8 cellular contexts compared by ENCODE assay signal in the genomic region with DNA sequence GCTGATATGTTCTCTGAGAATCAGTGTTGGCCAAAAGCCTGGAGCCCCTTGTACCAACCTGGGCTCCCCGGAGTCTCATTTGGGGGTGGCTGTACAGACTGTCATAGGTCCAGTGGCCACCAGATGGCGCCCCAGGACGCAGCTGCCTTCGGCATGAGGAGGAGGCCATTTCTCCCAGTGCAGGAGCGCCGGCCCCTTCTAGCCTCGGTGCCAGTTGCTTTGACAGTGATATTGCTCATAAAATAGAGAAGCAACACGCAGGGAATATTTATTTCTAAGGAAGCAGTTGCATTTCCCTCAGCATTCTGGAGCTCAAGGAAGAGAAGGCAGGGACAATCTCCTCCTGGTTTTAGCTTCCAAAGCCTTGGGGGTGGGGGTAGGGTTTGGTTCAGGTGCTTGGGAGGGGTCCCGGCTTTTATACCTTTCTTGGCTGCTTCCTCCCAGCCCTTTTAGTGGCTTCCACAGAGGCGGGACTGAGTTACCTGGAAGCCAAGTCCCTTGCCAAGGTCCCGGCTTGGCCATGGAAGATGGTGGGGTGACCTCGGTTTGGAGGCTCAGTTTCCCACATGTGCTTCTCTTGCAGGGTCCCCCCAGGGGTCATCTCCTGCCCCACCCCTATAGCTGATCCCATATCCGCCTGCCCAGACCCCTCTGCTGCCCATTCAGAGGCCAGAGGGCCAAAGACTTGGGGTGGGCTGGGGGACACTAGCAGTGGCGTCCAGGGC.
DNase-seq lines count a peak whose midpoint lies in the region; ATAC-seq and TF ChIP-seq lines count a peak whose summit lies in the region.

No MANE protein-coding gene starts in this region.

- H3K27me3 Mint-ChIP-seq in activated CD4-positive, alpha-beta memory T cell treated with anti-CD3 and anti-CD28 coated beads for 36 hours: peaks cover 3% of the 10 kb centered on the region

- POLR2A ChIA-PET in AG04450 (lab: Yijun Ruan, JAX): interaction anchor here (0.7 kb wide), 1 partner anchor 184 kb away, joined by 4 read pairs; no protein-coding TSS in a partner anchor
- POLR2A ChIA-PET in activated CD4-positive, alpha-beta memory T cell treated with anti-CD3 and anti-CD28 coated beads for 36 hours (lab: Charles Lee): no interaction called here

- H3K4me3 Mint-ChIP-seq in activated CD4-positive, alpha-beta memory T cell treated with anti-CD3 and anti-CD28 coated beads for 36 hours: no peak overlapping the region

- no peak overlapping the region for H3K4me3 ChIP-seq in AG04450 (ENCODE audit: low read depth, low read length)

- ATAC-seq in GM18868 (IDR thresholded peaks at IDR 0.05; ENCODE audit: unreplicated experiment): peak; percentile 83

- no peak overlapping the region for H3K27ac ChIP-seq in AG04450 (ENCODE audit: low read depth, low read length)

- no peaks in the 10 kb centered on the region for H3K36me3 Mint-ChIP-seq in activated CD4-positive, alpha-beta memory T cell treated with anti-CD3 and anti-CD28 coated beads for 36 hours

- peaks cover 3% of the 10 kb centered on the region for H3K27me3 ChIP-seq in AG04450 (ENCODE audit: control insufficient read depth, insufficient read depth, low read length)

- peaks cover 2% of the 10 kb centered on the region for H3K4me1 Mint-ChIP-seq in activated CD4-positive, alpha-beta memory T cell treated with anti-CD3 and anti-CD28 coated beads for 36 hours (ENCODE audit: low read depth)

- intact Hi-C loops in activated CD4-positive, alpha-beta memory T cell treated with anti-CD3 and anti-CD28 coated beads for 36 hours (cut with micrococcal nuclease): loop anchor here (1.0 to 5.0 kb wide), 4 partner anchors 213 to 748 kb away; no protein-coding TSS in a partner anchor

- CTCF ChIA-PET in AG04450 (lab: Charles Lee): interaction anchor here (0.6 to 4.6 kb wide), 19 partner anchors 9 to 770 kb away, joined by 3 to 48 read pairs (median 5); no protein-coding TSS in a partner anchor
- CTCF ChIA-PET in activated CD4-positive, alpha-beta memory T cell treated with anti-CD3 and anti-CD28 coated beads for 36 hours (lab: Charles Lee): interaction anchor here (0.6 to 4.4 kb wide), 32 partner anchors 8 to 873 kb away, joined by 3 to 63 read pairs (median 4); no protein-coding TSS in a partner anchor

- no peak overlapping the region for H3K27ac Mint-ChIP-seq in activated CD4-positive, alpha-beta memory T cell treated with anti-CD3 and anti-CD28 coated beads for 36 hours

- no peaks in the 10 kb centered on the region for H3K9me3 Mint-ChIP-seq in activated CD4-positive, alpha-beta memory T cell treated with anti-CD3 and anti-CD28 coated beads for 36 hours

- TF ChIP-seq CTCF in AG04450 (IDR thresholded peaks at IDR 0.05; ENCODE audit: low read depth, low read length): peak; percentile 97

- DNase-seq in AG04450 (ENCODE audit: low read depth, low spot score): peak; percentile 34
- peak; percentile 89 for DNase-seq in HPDE6-E6E7 (ENCODE audit: extremely low spot score)
- peak; percentile 86 for DNase-seq in NCI-H774 (lab: John Stamatoyannopoulos, UW)
- DNase-seq in activated CD4-positive, alpha-beta memory T cell treated with anti-CD3 and anti-CD28 coated beads for 36 hours: peak; percentile 89
- DNase-seq in ecto neural progenitor cell (ENCODE audit: low spot score): peak; percentile 95
- DNase-seq in lung microvascular endothelial cell (ENCODE audit: low read depth in 2 of 2): peak; percentile 71 to 81
- peak; percentile 58 for DNase-seq in stimulated activated CD8-positive, alpha-beta memory T cell treated with anti-CD3 and anti-CD28 coated beads, Interleukin-12 subunit alpha, Interleukin-12 subunit beta, amount 100 ng/mL, for 24 hours (ENCODE audit: extremely low read depth)

- H3K9me3 ChIP-seq in AG04450 (ENCODE audit: control insufficient read depth, insufficient read depth, low read length): no peaks in the 10 kb centered on the region

Comparison
In these comparisons a context has a peak if more than half of its experiments do, and no peak if none do; other contexts are left out.
1. DNase-seq: peak in every context shown above with its lines; median percentile 95 in ecto neural progenitor cell; 89 in HPDE6-E6E7; 89 in activated CD4-positive, alpha-beta memory T cell treated with anti-CD3 and anti-CD28 coated beads for 36 hours; 86 in NCI-H774; 76 in lung microvascular endothelial cell; 58 in stimulated activated CD8-positive, alpha-beta memory T cell treated with anti-CD3 and anti-CD28 coated beads, Interleukin-12 subunit alpha, Interleukin-12 subunit beta, amount 100 ng/mL, for 24 hours; 34 in AG04450.